8 cellular contexts compared by ENCODE assay signal in the genomic region with DNA sequence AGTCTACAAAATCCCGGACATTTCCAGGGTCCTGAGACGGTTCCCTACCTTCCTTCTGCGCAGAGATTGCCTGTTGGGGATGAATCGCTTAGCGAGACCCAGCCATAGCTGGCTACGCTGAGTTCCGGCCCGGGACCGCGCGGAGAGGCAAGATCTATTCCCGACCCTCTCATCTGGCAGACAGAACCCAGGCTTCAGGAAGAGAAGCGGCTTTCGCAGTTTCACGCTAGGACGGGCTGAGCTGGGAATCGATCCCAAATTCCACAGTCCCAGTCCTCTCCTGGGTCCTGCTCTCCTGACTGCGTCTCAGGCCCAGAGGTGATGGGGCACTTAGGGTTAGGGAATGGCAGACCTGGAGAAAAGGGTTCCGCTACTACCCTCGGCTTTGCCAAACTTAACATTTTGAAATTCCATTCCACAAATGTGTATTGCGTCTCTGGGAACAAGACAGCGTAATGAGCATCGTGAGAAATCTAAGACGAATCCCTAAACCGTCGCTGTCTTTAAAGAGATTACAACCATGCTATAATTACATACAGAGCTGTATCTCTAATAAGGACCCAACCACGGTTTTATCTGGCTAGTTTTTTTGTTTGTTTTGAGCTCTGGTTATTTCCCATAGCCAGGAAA. TPM values are rescaled to one million over a fixed set of nuclear protein-coding genes. Genes with fewer than 3 reads are reported as not detected.
DNase-seq lines count a peak whose midpoint lies in the region; ATAC-seq and TF ChIP-seq lines count a peak whose summit lies in the region.

No MANE protein-coding gene starts in this region.

- no peaks in the 10 kb centered on the region for H3K27me3 ChIP-seq in thoracic aorta (replicated peaks; ENCODE audit: insufficient read depth)

- H3K4me3 ChIP-seq in coronary artery (peak overlapping the region; percentile 83), thoracic aorta (peak overlapping the region; percentile 82)

- DNase-seq in stimulated activated CD4-positive, alpha-beta T cell treated with anti-CD3 and anti-CD28 coated beads, Interleukin-15, amount 100 ng/mL, for 24 hours: peak; percentile 8
- DNase-seq in stimulated activated CD4-positive, alpha-beta T cell treated with anti-CD3 and anti-CD28 coated beads, Interleukin-12 subunit alpha, Interleukin-12 subunit beta, amount 100 ng/mL, for 4 hours: no peak
- DNase-seq in coronary artery (ENCODE audit: low spot score) (no peak), lung microvascular endothelial cell (ENCODE audit: low read depth in 2 of 2) (peak; percentile 40 to 41), thoracic aorta (ENCODE audit: low spot score) (no peak), NCI-H1694 (lab: John Stamatoyannopoulos, UW) (no peak)
- DNase-seq in activated CD4-positive, alpha-beta T cell treated with anti-CD3 and anti-CD28 coated beads, Interleukin-2, amount 50 U/mL, for 48 hours: no peak

- no peaks in the 10 kb centered on the region for H3K9me3 ChIP-seq in thoracic aorta

- peaks cover 11% of the 10 kb centered on the region for H3K36me3 ChIP-seq in thoracic aorta

- peaks cover 23 to 54% of the 10 kb centered on the region in 2 donors for H3K4me1 ChIP-seq in thoracic aorta (ENCODE audit: control insufficient read depth in 1 of 2, low read depth in 2 of 2)

- peak overlapping the region; percentile 56 to 80 for H3K27ac ChIP-seq in coronary artery
- H3K27ac ChIP-seq in thoracic aorta: peak overlapping the region; percentile 63 to 64

- ATAC-seq in thoracic aorta (ENCODE audit: insufficient number of reproducible peaks, low FRiP score, low read depth) (no peak), HG02885 (IDR thresholded peaks at IDR 0.05; ENCODE audit: poor library complexity, unreplicated experiment) (no peak)

- TF ChIP-seq CTCF in coronary artery (IDR thresholded peaks at IDR 0.05) (no peak), thoracic aorta (IDR thresholded peaks at IDR 0.05) (no peak)

RNA-seq across cellular contexts. Expression of gene PTPN21, which starts 2.8 kb away (rescaled TPM):
- total RNA-seq in lung microvascular endothelial cell: 2.8 and 5.2 TPM in 2 replicates
- total RNA-seq in thoracic aorta: 10 to 100 TPM; 32.5 to 38.6 TPM

RNA-seq across cellular contexts. Expression of gene ZC3H14, which starts 10.8 kb away (rescaled TPM):
- total RNA-seq in lung microvascular endothelial cell (35.1 and 47.2 TPM in 2 replicates), thoracic aorta (10 to 100 TPM; 47.7 to 82.9 TPM)

Comparison
In these comparisons a context has a peak if more than half of its experiments do, and no peak if none do; other contexts are left out.
1. DNase-seq: peak in stimulated activated CD4-positive, alpha-beta T cell treated with anti-CD3 and anti-CD28 coated beads, Interleukin-15, amount 100 ng/mL, for 24 hours (single experiment) and lung microvascular endothelial cell (2 of 2); none in stimulated activated CD4-positive, alpha-beta T cell treated with anti-CD3 and anti-CD28 coated beads, Interleukin-12 subunit alpha, Interleukin-12 subunit beta, amount 100 ng/mL, for 4 hours (single experiment), coronary artery (single experiment), thoracic aorta (single experiment), NCI-H1694 (single experiment) and activated CD4-positive, alpha-beta T cell treated with anti-CD3 and anti-CD28 coated beads, Interleukin-2, amount 50 U/mL, for 48 hours (0 of 2).